Comparison of ENCODE assay signal across 11 cellular contexts in the genomic region with DNA sequence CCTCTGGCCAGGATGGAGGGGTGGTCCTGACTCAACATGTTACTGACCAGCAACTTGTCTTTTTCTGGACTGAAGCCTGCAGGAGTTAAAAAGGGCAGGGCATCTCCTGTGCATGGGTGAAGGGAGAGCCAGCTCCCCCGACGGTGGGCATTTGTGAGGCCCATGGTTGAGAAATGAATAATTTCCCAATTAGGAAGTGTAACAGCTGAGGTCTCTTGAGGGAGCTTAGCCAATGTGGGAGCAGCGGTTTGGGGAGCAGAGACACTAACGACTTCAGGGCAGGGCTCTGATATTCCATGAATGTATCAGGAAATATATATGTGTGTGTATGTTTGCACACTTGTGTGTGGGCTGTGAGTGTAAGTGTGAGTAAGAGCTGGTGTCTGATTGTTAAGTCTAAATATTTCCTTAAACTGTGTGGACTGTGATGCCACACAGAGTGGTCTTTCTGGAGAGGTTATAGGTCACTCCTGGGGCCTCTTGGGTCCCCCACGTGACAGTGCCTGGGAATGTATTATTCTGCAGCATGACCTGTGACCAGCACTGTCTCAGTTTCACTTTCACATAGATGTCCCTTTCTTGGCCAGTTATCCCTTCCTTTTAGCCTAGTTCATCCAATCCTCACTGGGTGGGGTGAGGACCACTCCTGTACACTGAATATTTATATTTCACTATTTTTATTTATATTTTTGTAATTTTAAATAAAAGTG. TPM values are rescaled to one million over a fixed set of nuclear protein-coding genes. Genes with fewer than 3 reads are reported as not detected.
DNase-seq lines count a peak whose midpoint lies in the region; ATAC-seq and TF ChIP-seq lines count a peak whose summit lies in the region.
"Had no signal": no experiment of that assay in that cellular context is flagged by ENCODE, and none has a peak within 500 bp of the region (broad histone marks: within the 10 kb centered on the region; RNA-seq: fewer than 3 reads in every experiment).

No MANE protein-coding gene starts in this region.

- no peaks in the 10 kb centered on the region for H3K79me1 ChIP-seq in mesenchymal stem cell (replicated peaks; ENCODE audit: low read length, poor library complexity, severe bottlenecking)

- H3K27me3 ChIP-seq in breast epithelium: no peaks in the 10 kb centered on the region
- H3K27me3 ChIP-seq in mesenchymal stem cell (ENCODE audit: control insufficient read depth in 1 of 2, insufficient read depth in 1 of 2, low read length in 2 of 2): no peaks in the 10 kb centered on the region

- H2AFZ ChIP-seq in mesenchymal stem cell (ENCODE audit: low read depth, low read length): no peak overlapping the region

- H3K9me3 Mint-ChIP-seq in natural killer cell: no peaks in the 10 kb centered on the region
- H3K9me3 Mint-ChIP-seq in natural killer cell treated with Interleukin-12 subunit alpha and Interleukin-12 subunit beta and Interleukin-15 and Interleukin-18, amount 100 ng/mL, for 72 hours: no peaks in the 10 kb centered on the region
- H3K9me3 Mint-ChIP-seq: memory B cell had no signal

- H3K14ac ChIP-seq in mesenchymal stem cell (ENCODE audit: low read length in 2 of 2): no peak overlapping the region

- 77% methylated on average over 5 of the region's 5 CpGs for WGBS in mesenchymal stem cell

- H2BK15ac ChIP-seq in mesenchymal stem cell (ENCODE audit: low read depth, poor library complexity, severe bottlenecking): no peak overlapping the region

- H3K27ac Mint-ChIP-seq in natural killer cell: no peak overlapping the region
- H3K27ac Mint-ChIP-seq in natural killer cell treated with Interleukin-12 subunit alpha and Interleukin-12 subunit beta and Interleukin-15 and Interleukin-18, amount 100 ng/mL, for 72 hours: no peak overlapping the region
- H3K27ac Mint-ChIP-seq: activated naive CD8-positive, alpha-beta T cell; memory B cell had no signal

- H3K27ac ChIP-seq in breast epithelium: peak overlapping the region; percentile 42 to 72
- peak overlapping the region; percentile 27 for H3K27ac ChIP-seq in mesenchymal stem cell (ENCODE audit: low read length, poor library complexity, severe bottlenecking)

- H3K4ac ChIP-seq in mesenchymal stem cell (ENCODE audit: low read depth in 1 of 2, low read length in 2 of 2): no peak overlapping the region

- peak overlapping the region; percentile 20 for H3K4me2 ChIP-seq in mesenchymal stem cell (ENCODE audit: low read length, poor library complexity, severe bottlenecking)

- no peak overlapping the region for H2AK5ac ChIP-seq in mesenchymal stem cell (ENCODE audit: low read length, severe bottlenecking)

- no peak for TF ChIP-seq POLR2A in breast epithelium (IDR thresholded peaks at IDR 0.05)

- H4K91ac ChIP-seq in mesenchymal stem cell (ENCODE audit: low read length): no peak overlapping the region

- H3K4me3 ChIP-seq in breast epithelium: no peak overlapping the region
- H3K4me3 ChIP-seq in mesenchymal stem cell (ENCODE audit: insufficient read depth in 1 of 2, low read depth in 1 of 2, low read length in 2 of 2): peak overlapping the region in 1 of 2 experiments; percentile 90
- H3K4me3 ChIP-seq: dorsolateral prefrontal cortex had no signal

- peak in 2 of 3 donors; percentile 36 to 60 for ATAC-seq in natural killer cell
- no peak for ATAC-seq in natural killer cell treated with Interleukin-12 subunit alpha and Interleukin-12 subunit beta and Interleukin-15 and Interleukin-18, amount 100 ng/mL, for 72 hours
- ATAC-seq in HG03432 (IDR thresholded peaks at IDR 0.05; ENCODE audit: unreplicated experiment): no peak

- H3K4me1 ChIP-seq in breast epithelium: peaks cover 0 to 2% of the 10 kb centered on the region in 2 donors
- peaks cover 28% of the 10 kb centered on the region for H3K4me1 ChIP-seq in mesenchymal stem cell (ENCODE audit: control insufficient read depth, insufficient read depth, low read depth, low read length)

- H3K36me3 ChIP-seq in breast epithelium: no peaks in the 10 kb centered on the region
- peaks cover 50 to 57% of the 10 kb centered on the region in 2 experiments for H3K36me3 ChIP-seq in mesenchymal stem cell (ENCODE audit: control insufficient read depth in 1 of 2, insufficient read depth in 2 of 2, low read depth in 1 of 2, low read length in 2 of 2)

- intact Hi-C loops in natural killer cell (cut with micrococcal nuclease) (no loop called here), breast epithelium (cut with DNase I; ENCODE audit: low total_unique reads) (no loop called here)

- H4K8ac ChIP-seq in mesenchymal stem cell (ENCODE audit: low read length): no peak overlapping the region

- H2BK5ac ChIP-seq in mesenchymal stem cell (ENCODE audit: low read depth, low read length, poor library complexity, severe bottlenecking): no peak overlapping the region

- H2BK120ac ChIP-seq in mesenchymal stem cell (ENCODE audit: low read depth, low read length): no peak overlapping the region

- no peak overlapping the region for H3K18ac ChIP-seq in mesenchymal stem cell (ENCODE audit: low read depth in 1 of 2, low read length in 2 of 2)

- peak overlapping the region in 1 of 2 experiments; percentile 32 for H3K23ac ChIP-seq in mesenchymal stem cell (ENCODE audit: low read length in 2 of 2)

- DNase-seq in natural killer cell: no peak
- DNase-seq in natural killer cell treated with Interleukin-12 subunit alpha and Interleukin-12 subunit beta and Interleukin-15 and Interleukin-18, amount 100 ng/mL, for 72 hours (ENCODE audit: low spot score): no peak
- DNase-seq in breast epithelium (ENCODE audit: low spot score in 2 of 2): no peak
- peak; percentile 70 for DNase-seq in mesenchymal stem cell
- no peak for DNase-seq in NCI-H1436 treated with DMSO at 0.1 percent for 48 hours (lab: John Stamatoyannopoulos, UW)
- no peak for DNase-seq in stimulated activated CD4-positive, alpha-beta T cell treated with anti-CD3 and anti-CD28 coated beads, Interleukin-4, amount 100 ng/mL, for 4 hours
- DNase-seq in germinal center (ENCODE audit: low spot score): no peak
- DNase-seq: dorsolateral prefrontal cortex had no signal

- H3K36me3 Mint-ChIP-seq in natural killer cell: no peaks in the 10 kb centered on the region
- H3K36me3 Mint-ChIP-seq in natural killer cell treated with Interleukin-12 subunit alpha and Interleukin-12 subunit beta and Interleukin-15 and Interleukin-18, amount 100 ng/mL, for 72 hours: peaks cover 4% of the 10 kb centered on the region
- H3K36me3 Mint-ChIP-seq: memory B cell had no signal

- no peaks in the 10 kb centered on the region for H3K9me3 ChIP-seq in breast epithelium
- H3K9me3 ChIP-seq in mesenchymal stem cell (ENCODE audit: control insufficient read depth, low read length): no peaks in the 10 kb centered on the region

- H3K4me3 Mint-ChIP-seq in natural killer cell: no peak overlapping the region
- H3K4me3 Mint-ChIP-seq in natural killer cell treated with Interleukin-12 subunit alpha and Interleukin-12 subunit beta and Interleukin-15 and Interleukin-18, amount 100 ng/mL, for 72 hours: no peak overlapping the region
- H3K4me3 Mint-ChIP-seq: activated naive CD8-positive, alpha-beta T cell; memory B cell had no signal

- peaks cover 3 to 9% of the 10 kb centered on the region in 2 donors for H3K4me1 Mint-ChIP-seq in natural killer cell
- H3K4me1 Mint-ChIP-seq in natural killer cell treated with Interleukin-12 subunit alpha and Interleukin-12 subunit beta and Interleukin-15 and Interleukin-18, amount 100 ng/mL, for 72 hours (ENCODE audit: low read depth in 2 of 2): peaks cover 12 to 23% of the 10 kb centered on the region in 2 donors

- peaks cover under 1 to 13% of the 10 kb centered on the region in 2 donors for H3K27me3 Mint-ChIP-seq in natural killer cell (ENCODE audit: low read depth in 2 of 2)
- H3K27me3 Mint-ChIP-seq in natural killer cell treated with Interleukin-12 subunit alpha and Interleukin-12 subunit beta and Interleukin-15 and Interleukin-18, amount 100 ng/mL, for 72 hours: peaks cover 15 to 18% of the 10 kb centered on the region in 2 donors

- H2BK12ac ChIP-seq in mesenchymal stem cell (ENCODE audit: low read length in 2 of 2): peak overlapping the region in 1 of 2 experiments; percentile 68

- peak overlapping the region; percentile 89 for H3K9ac ChIP-seq in mesenchymal stem cell (ENCODE audit: low read length)

- TF ChIP-seq CTCF in natural killer cell (IDR thresholded peaks at IDR 0.05) (no peak), breast epithelium (IDR thresholded peaks at IDR 0.05) (no peak)

RNA-seq across cellular contexts. Expression of gene PLAU, which starts 6.0 kb away (rescaled TPM):
- total RNA-seq in natural killer cell (1 to 10 TPM in 1 of 3 donors, under 1 TPM in 2; 0.12 to 1.6 (median 0.32) TPM), breast epithelium (10 to 100 TPM in 1 of 3 donors, 1 to 10 TPM in 2; 4.2 to 11.0 (median 5.2) TPM)
- total RNA-seq in natural killer cell treated with Interleukin-12 subunit alpha and Interleukin-12 subunit beta and Interleukin-15 and Interleukin-18, amount 100 ng/mL, for 72 hours: not detected
- polyA plus RNA-seq in mesenchymal stem cell (2013, experiment 1 of 2): 1,126 TPM
- 1,146 TPM for polyA plus RNA-seq in mesenchymal stem cell (2013, experiment 2 of 2)

RNA-seq across cellular contexts. Expression of gene CAMK2G, which starts 42.6 kb away (rescaled TPM):
- total RNA-seq in natural killer cell: 10 to 100 TPM; 53.6 to 73.8 (median 62.3) TPM
- 10 to 100 TPM in 1 of 2 donors, 1 to 10 TPM in 1; 6.9 to 15.3 TPM for total RNA-seq in natural killer cell treated with Interleukin-12 subunit alpha and Interleukin-12 subunit beta and Interleukin-15 and Interleukin-18, amount 100 ng/mL, for 72 hours
- total RNA-seq in breast epithelium: 10 to 100 TPM; 22.6 to 28.0 (median 27.2) TPM
- polyA plus RNA-seq in mesenchymal stem cell (2013, experiment 1 of 2): 17.2 TPM
- 16.4 TPM for polyA plus RNA-seq in mesenchymal stem cell (2013, experiment 2 of 2)

Comparison
In these comparisons a context has a peak if more than half of its experiments do, and no peak if none do; other contexts are left out.
1. ATAC-seq: peak in natural killer cell (2 of 3); none in natural killer cell treated with Interleukin-12 subunit alpha and Interleukin-12 subunit beta and Interleukin-15 and Interleukin-18, amount 100 ng/mL, for 72 hours (0 of 2) and HG03432 (single experiment).